14 cellular contexts compared by ENCODE assay signal in genomic region chr2:173854141-173854540, GRCh38.
DNase-seq lines count a peak whose midpoint lies in the region; ATAC-seq and TF ChIP-seq lines count a peak whose summit lies in the region.
"Had no signal": no experiment of that assay in that cellular context is flagged by ENCODE, and none has a peak within 500 bp of the region (broad histone marks: within the 10 kb centered on the region; RNA-seq: fewer than 3 reads in every experiment).

No MANE protein-coding gene starts in this region.

- H3K27me3 Mint-ChIP-seq in T-helper 17 cell, result peaks cover 44% of the 10 kb centered on the region
- peaks cover 5% of the 10 kb centered on the region for H3K27me3 Mint-ChIP-seq in glutamatergic neuron (ENCODE audit: unreplicated experiment)

- DNase-seq in T-helper 17 cell (no peak), glutamatergic neuron (no peak), EL (no peak), activated gamma-delta T cell treated with Interleukin-2 at 50 U/mL for 16 hours (no peak)
- DNase-seq: ACHN; C1 segment of cervical spinal cord; CD4-positive, CD25-positive, alpha-beta regulatory T cell; CD8-positive, alpha-beta memory T cell; DND-41; H9 had no signal

- TF ChIP-seq CTCF in glutamatergic neuron (IDR thresholded peaks at IDR 0.05; ENCODE audit: partially characterized antibody, unreplicated experiment), result no peak

- no peaks in the 10 kb centered on the region for H3K9me3 ChIP-seq in T-helper 17 cell (ENCODE audit: control insufficient read depth, low read length, poor library complexity, severe bottlenecking)
- no peaks in the 10 kb centered on the region for H3K9me3 ChIP-seq in skeletal muscle satellite cell (replicated peaks; ENCODE audit: low read length)
- H3K9me3 ChIP-seq: BE2C had no signal

- H3K4me3 Mint-ChIP-seq in T-helper 17 cell (peak overlapping the region; percentile 61), glutamatergic neuron (ENCODE audit: unreplicated experiment) (no peak overlapping the region)
- H3K4me3 Mint-ChIP-seq: CD8-positive, alpha-beta memory T cell; H9 had no signal

- no peak overlapping the region for H3K27ac Mint-ChIP-seq in T-helper 17 cell
- H3K27ac Mint-ChIP-seq in glutamatergic neuron (ENCODE audit: unreplicated experiment), result peak overlapping the region; percentile 79
- H3K27ac Mint-ChIP-seq: CD4-positive, CD25-positive, alpha-beta regulatory T cell; CD8-positive, alpha-beta memory T cell; H9 had no signal

- no peaks in the 10 kb centered on the region for H3K9me3 Mint-ChIP-seq in glutamatergic neuron (ENCODE audit: unreplicated experiment)
- H3K9me3 Mint-ChIP-seq: CD4-positive, CD25-positive, alpha-beta regulatory T cell; CD8-positive, alpha-beta memory T cell; H9 had no signal

- no peak for ATAC-seq in T-helper 17 cell
- no peak for ATAC-seq in GM18505 (IDR thresholded peaks at IDR 0.05; ENCODE audit: unreplicated experiment)
- ATAC-seq in HG03135 (IDR thresholded peaks at IDR 0.05; ENCODE audit: unreplicated experiment), result no peak

- TF ChIP-seq POLR2A in GM18505 (IDR thresholded peaks at IDR 0.05; ENCODE audit: borderline replicate concordance, extremely low read depth, insufficient read depth, insufficient read length), result no peak

- H3K36me3 ChIP-seq in skeletal muscle satellite cell (ENCODE audit: insufficient read depth, low read length), result no peaks in the 10 kb centered on the region
- H3K36me3 ChIP-seq: BE2C had no signal

- H3K4me1 ChIP-seq in skeletal muscle satellite cell (ENCODE audit: control insufficient read depth, insufficient read depth, low read length), result peaks cover 15% of the 10 kb centered on the region

- H3K4me1 Mint-ChIP-seq in T-helper 17 cell, result peaks cover 6% of the 10 kb centered on the region
- peaks cover 30% of the 10 kb centered on the region for H3K4me1 Mint-ChIP-seq in glutamatergic neuron (ENCODE audit: low read depth, unreplicated experiment)
- H3K4me1 Mint-ChIP-seq: CD8-positive, alpha-beta memory T cell had no signal

- H3K36me3 Mint-ChIP-seq in T-helper 17 cell (ENCODE audit: low read depth) (peaks cover 5% of the 10 kb centered on the region), glutamatergic neuron (ENCODE audit: unreplicated experiment) (no peaks in the 10 kb centered on the region)
- H3K36me3 Mint-ChIP-seq: CD4-positive, CD25-positive, alpha-beta regulatory T cell had no signal

- H3K9ac ChIP-seq in skeletal muscle satellite cell (ENCODE audit: low read depth, low read length), result no peak overlapping the region

- peaks cover 16% of the 10 kb centered on the region for H3K27me3 ChIP-seq in skeletal muscle satellite cell (ENCODE audit: control insufficient read depth, insufficient read depth, low read length)
- H3K27me3 ChIP-seq: BE2C had no signal

- H3K4me2 ChIP-seq in skeletal muscle satellite cell (ENCODE audit: low read length), result peak overlapping the region; percentile 62

- H3K4me3 ChIP-seq in skeletal muscle satellite cell (ENCODE audit: low read length), result no peak overlapping the region
